ENCODE assay signal across 8 cellular contexts in genomic region chr22:24424001-24424900, GRCh38. TPM values are rescaled to one million over a fixed set of nuclear protein-coding genes. Genes with fewer than 3 reads are reported as not detected.
DNase-seq lines count a peak whose midpoint lies in the region; ATAC-seq and TF ChIP-seq lines count a peak whose summit lies in the region.

No MANE protein-coding gene starts in this region.

- no peak overlapping the region for H3K23ac ChIP-seq in IMR-90 (ENCODE audit: low read depth, low read length)

- H3K9me3 ChIP-seq in IMR-90 (ENCODE audit: control insufficient read depth, insufficient read depth, low read length) (no peaks in the 10 kb centered on the region), psoas muscle (no peaks in the 10 kb centered on the region)

- no peaks in the 10 kb centered on the region for H3K79me1 ChIP-seq in IMR-90 (ENCODE audit: low read depth in 1 of 2, low read length in 2 of 2)

- no peak overlapping the region for H2AK5ac ChIP-seq in IMR-90 (ENCODE audit: low read depth, low read length)

- ATAC-seq in IMR-90 (ENCODE audit: low read depth) = peak; percentile 25
- ATAC-seq in psoas muscle = peak; percentile 4 to 30 (median 20)
- ATAC-seq in HG03460 (IDR thresholded peaks at IDR 0.05; ENCODE audit: unreplicated experiment) = no peak
- ATAC-seq in GM21526 (IDR thresholded peaks at IDR 0.05; ENCODE audit: low FRiP score, unreplicated experiment) = no peak
- ATAC-seq in GM18498 (IDR thresholded peaks at IDR 0.05; ENCODE audit: unreplicated experiment) = no peak

- no peak overlapping the region for H2BK20ac ChIP-seq in IMR-90 (ENCODE audit: low read depth, low read length)

- no peak overlapping the region for H3K9ac ChIP-seq in IMR-90 (ENCODE audit: low read depth, low read length)

- H3K4me2 ChIP-seq in IMR-90 (ENCODE audit: low read depth, low read length) = peak overlapping the region; percentile 79

- TF ChIP-seq CTCF in IMR-90 (conservative IDR thresholded peaks at IDR 0.05; ENCODE audit: low read depth, low read length) (no peak), fibroblast of the aortic adventitia (IDR thresholded peaks at IDR 0.05; ENCODE audit: insufficient read depth, low read length) (no peak), psoas muscle (IDR thresholded peaks at IDR 0.05) (no peak)

- H3K27ac ChIP-seq in IMR-90 (ENCODE audit: insufficient read depth, low read length) (no peak overlapping the region), psoas muscle (peak overlapping the region; percentile 15)

- peak overlapping the region; percentile 92 for H2AFZ ChIP-seq in IMR-90 (replicated peaks; ENCODE audit: low read length, poor library complexity)

- H2BK120ac ChIP-seq in IMR-90 (ENCODE audit: low read depth, low read length) = no peak overlapping the region

- intact Hi-C loops in IMR-90 (cut with micrococcal nuclease) = no loop called here
- intact Hi-C loops in psoas muscle (cut with DNase I) = loop anchor here (5.0 to 10.0 kb wide), 3 partner anchors 78 to 333 kb away; no protein-coding TSS in a partner anchor

- no peaks in the 10 kb centered on the region for H3K9me1 ChIP-seq in IMR-90 (ENCODE audit: insufficient read depth, low read length)

- TF ChIP-seq RAD21 in IMR-90 (IDR thresholded peaks at IDR 0.05; ENCODE audit: low read length) = no peak

- dilution Hi-C loops in IMR-90 (cut with HindIII; ENCODE audit: low sequenced_read_pairs, unreplicated experiment) = no loop called here

- DNase-seq in IMR-90 (no peak), activated T-cell treated with anti-CD3 and anti-CD28 coated beads for 24 hours (ENCODE audit: low read depth) (peak; percentile 43), fibroblast of the aortic adventitia (ENCODE audit: low read depth) (no peak), psoas muscle (peak in 1 of 2 donors; percentile 59), NCI-H1930 (lab: John Stamatoyannopoulos, UW) (no peak)

- H3K27me3 ChIP-seq in IMR-90 (ENCODE audit: control insufficient read depth, insufficient read depth, low read length) = peaks cover 33% of the 10 kb centered on the region
- H3K27me3 ChIP-seq in psoas muscle (ENCODE audit: insufficient read depth in 3 of 3, low read length in 2 of 3) = peaks cover 0 to 10% (median 4%) of the 10 kb centered on the region in 3 donors

- H4K20me1 ChIP-seq in IMR-90 (ENCODE audit: insufficient read depth, low read length) = no peaks in the 10 kb centered on the region

- CTCF ChIA-PET in IMR-90 (lab: Yijun Ruan, JAX) = interaction anchor here (0.6 to 1.4 kb wide), 5 partner anchors 19 to 105 kb away, joined by 3 to 6 read pairs (median 3); no protein-coding TSS in a partner anchor

- no peaks in the 10 kb centered on the region for H3K36me3 ChIP-seq in IMR-90 (ENCODE audit: control insufficient read depth, insufficient read depth, low read length)
- no peaks in the 10 kb centered on the region for H3K36me3 ChIP-seq in psoas muscle (ENCODE audit: insufficient read depth in 1 of 2, low read depth in 1 of 2)

- peak overlapping the region; percentile 82 for H2AK9ac ChIP-seq in IMR-90 (replicated peaks; ENCODE audit: low read depth, low read length, poor library complexity)

- no peak overlapping the region for H4K5ac ChIP-seq in IMR-90 (ENCODE audit: low read depth, low read length)

- H3K18ac ChIP-seq in IMR-90 (ENCODE audit: low read depth, low read length) = no peak overlapping the region

- no peak for TF ChIP-seq POLR2A in IMR-90 (IDR thresholded peaks at IDR 0.05; ENCODE audit: low read depth, low read length)

- WGBS in IMR-90 (ENCODE audit: extremely low coverage in 2 of 2, insufficient read length in 1 of 2), 2 experiments = 9% methylated on average over 41 of the region's 105 CpGs; no CpG with 5 or more reads in 1 of the 2 experiments
- WGBS in psoas muscle, 3 donors = 12 to 25% (median 16%) methylated on average over 56 to 105 of the region's 105 CpGs

- peak overlapping the region; percentile 68 for H3K4me3 ChIP-seq in IMR-90 (ENCODE audit: insufficient read depth, low read depth, low read length)
- H3K4me3 ChIP-seq in fibroblast of the aortic adventitia (ENCODE audit: low read depth, low read length) = peak overlapping the region; percentile 65
- peak overlapping the region; percentile 68 for H3K4me3 ChIP-seq in psoas muscle

- no peak overlapping the region for H3K14ac ChIP-seq in IMR-90 (replicated peaks; ENCODE audit: low read depth, low read length)

- H3K4me1 ChIP-seq in IMR-90 (ENCODE audit: control insufficient read depth, insufficient read depth, low read length) (no peaks in the 10 kb centered on the region), psoas muscle (peaks cover 16% of the 10 kb centered on the region)

- BruUV-seq in IMR-90 (replicated peaks; lab: Mats Ljungman, UMichigan) = no TSS peak

- H4K91ac ChIP-seq in IMR-90 (ENCODE audit: insufficient read depth, low read depth, low read length) = no peak overlapping the region

- no peak overlapping the region for H2BK15ac ChIP-seq in IMR-90 (ENCODE audit: low read depth, low read length)

- no peak overlapping the region for H4K8ac ChIP-seq in IMR-90 (ENCODE audit: low read depth in 2 of 2, low read length in 2 of 2)

- no peak overlapping the region for H3K56ac ChIP-seq in IMR-90 (ENCODE audit: extremely low read depth, insufficient read depth, low read length)

- POLR2A ChIA-PET in IMR-90 (lab: Charles Lee; ENCODE audit: unreplicated experiment) = no interaction called here

- in situ Hi-C loops in IMR-90 (cut with MboI; ENCODE audit: low sequenced_read_pairs) = no loop called here

- no peak overlapping the region for H3K4ac ChIP-seq in IMR-90 (ENCODE audit: low read depth, low read length)

- H2BK5ac ChIP-seq in IMR-90 (ENCODE audit: low read depth, low read length, poor library complexity, severe bottlenecking) = no peak overlapping the region

TF ChIP-seq in IMR-90, 13 proteins besides CTCF, POLR2A, EP300 and RAD21:
- TF ChIP-seq NFE2L2 (IDR thresholded peaks at IDR 0.05; ENCODE audit: low read depth, low read length) (no peak), SMC3 (IDR thresholded peaks at IDR 0.05; ENCODE audit: low read depth, low read length) (no peak), MXI1 (IDR thresholded peaks at IDR 0.05; ENCODE audit: borderline replicate concordance, low read depth, low read length) (no peak), USF2 (IDR thresholded peaks at IDR 0.05; ENCODE audit: low read depth, low read length) (no peak), CEBPB (IDR thresholded peaks at IDR 0.05; ENCODE audit: low read depth, low read length) (no peak), MAFK (IDR thresholded peaks at IDR 0.05; ENCODE audit: low read depth, low read length) (no peak), FOS (IDR thresholded peaks at IDR 0.05; ENCODE audit: low read depth, low read length) (no peak), CHD1 (IDR thresholded peaks at IDR 0.05; ENCODE audit: low read depth, low read length) (no peak), BHLHE40 (IDR thresholded peaks at IDR 0.05; ENCODE audit: low read depth, low read length) (no peak), MAZ (IDR thresholded peaks at IDR 0.05; ENCODE audit: borderline replicate concordance, low read depth, low read length) (no peak), RCOR1 (IDR thresholded peaks at IDR 0.05; ENCODE audit: insufficient replicate concordance, low read length) (no peak), ELK1 (IDR thresholded peaks at IDR 0.05; ENCODE audit: borderline replicate concordance, low read depth, low read length) (no peak), RFX5 (IDR thresholded peaks at IDR 0.05; ENCODE audit: low read depth, low read length) (no peak)

RNA-seq across cellular contexts. Expression of gene ADORA2A, which starts 3.1 kb away (rescaled TPM):
- total RNA-seq in IMR-90 (2012; rRNA removed) (0.28 and 0.36 TPM in 2 replicates), fibroblast of the aortic adventitia (ENCODE audit: low replicate concordance) (0.45 and 0.74 TPM in 2 replicates), psoas muscle (1 to 10 TPM in 3 of 4 donors, under 1 TPM in 1; 0.97 to 2.4 (median 1.6) TPM)
- polyA plus RNA-seq in IMR-90 (2012; rRNA removed) (0.76 and 1.1 TPM in 2 replicates), psoas muscle (1 to 10 TPM in 2 of 3 donors, under 1 TPM in 1; 0.97 to 1.7 (median 1.7) TPM)
- 1.3 and 1.6 TPM in 2 replicates for polyA plus RNA-seq in IMR-90 (2012; cell fraction: cytosol; rRNA removed)
- polyA plus RNA-seq in IMR-90 (2012; cell fraction: nucleus; rRNA removed; ENCODE audit: low replicate concordance) = 2.9 and 7.6 TPM in 2 replicates

Comparison
In these comparisons a context has a peak if more than half of its experiments do, and no peak if none do; other contexts are left out.
1. ATAC-seq: peak in IMR-90 (single experiment) and psoas muscle (4 of 4); none in HG03460 (single experiment), GM21526 (single experiment) and GM18498 (single experiment).
2. Peak in every context shown above with its lines, with median percentiles within 50 percentile points of each other: H3K4me3 ChIP-seq.